In genomic region chr3:72591522-72592421, GRCh38 we compare ENCODE assay signal across 9 cellular contexts.
DNase-seq lines count a peak whose midpoint lies in the region; ATAC-seq and TF ChIP-seq lines count a peak whose summit lies in the region.
"Had no signal": no experiment of that assay in that cellular context is flagged by ENCODE, and none has a peak within 500 bp of the region (broad histone marks: within the 10 kb centered on the region; RNA-seq: fewer than 3 reads in every experiment).

No MANE protein-coding gene starts in this region.

- TF ChIP-seq CTCF in foreskin keratinocyte (conservative IDR thresholded peaks at IDR 0.05) = no peak

- peaks cover 0 to 7% (median 0%) of the 10 kb centered on the region in 3 donors for H3K4me1 Mint-ChIP-seq in T-cell

- peaks cover 10% of the 10 kb centered on the region for H3K4me1 ChIP-seq in foreskin keratinocyte

- no peak overlapping the region for H3K4me3 Mint-ChIP-seq in T-cell

- H3K36me3 Mint-ChIP-seq in T-cell = no peaks in the 10 kb centered on the region

- H3K27me3 ChIP-seq in foreskin keratinocyte = no peaks in the 10 kb centered on the region
- H3K27me3 ChIP-seq: dorsolateral prefrontal cortex had no signal

- H3K9me3 Mint-ChIP-seq in T-cell = no peaks in the 10 kb centered on the region

- no peaks in the 10 kb centered on the region for H3K27me3 Mint-ChIP-seq in T-cell

- DNase-seq in GM03348 (ENCODE audit: low spot score) (peak; percentile 89), T1000 (lab: John Stamatoyannopoulos, UW) (peak; percentile 94), foreskin keratinocyte (peak; percentile 17 to 58), renal cortical epithelial cell (ENCODE audit: low read depth) (peak; percentile 85), NCI-H1048 (lab: John Stamatoyannopoulos, UW) (no peak), T-helper 1 cell (no peak), putamen (ENCODE audit: low spot score) (no peak), T-cell (no peak)

- POLR2A ChIA-PET in T-cell (lab: Charles Lee) = no interaction called here

- ATAC-seq in foreskin keratinocyte = peak; percentile 77
- no peak for ATAC-seq in T-cell (replicated peaks in 1 of 4)

- no peak overlapping the region for H3K27ac Mint-ChIP-seq in T-cell

- CTCF ChIA-PET in T-cell (lab: Charles Lee) = no interaction called here

- H3K27ac ChIP-seq in foreskin keratinocyte = no peak overlapping the region
- H3K27ac ChIP-seq: dorsolateral prefrontal cortex had no signal

Comparison
In these comparisons a context has a peak if more than half of its experiments do, and no peak if none do; other contexts are left out.
1. DNase-seq: peak in GM03348 (single experiment), T1000 (single experiment), foreskin keratinocyte (2 of 2) and renal cortical epithelial cell (single experiment); none in NCI-H1048 (single experiment), T-helper 1 cell (0 of 5), putamen (single experiment) and T-cell (0 of 34).